23 cellular contexts compared by ENCODE assay signal in the genomic region with DNA sequence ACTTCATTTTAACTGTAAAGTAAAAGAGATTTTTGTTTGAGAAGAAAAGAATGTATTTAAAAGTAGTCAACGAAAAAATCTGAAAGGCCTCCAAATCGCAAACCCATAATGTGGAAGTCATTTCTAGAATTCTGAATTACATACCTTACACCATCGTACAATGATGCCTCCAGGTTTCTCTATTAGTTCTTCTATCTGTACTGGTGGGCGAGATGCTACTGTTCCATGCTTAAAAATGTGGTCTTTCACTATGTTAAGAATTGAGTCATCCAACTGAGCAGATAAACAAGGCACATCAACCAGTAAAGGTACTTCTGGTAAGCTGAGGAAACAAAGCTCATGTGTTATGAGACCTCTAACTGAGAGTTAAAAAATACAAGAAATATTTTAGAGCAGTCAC. TPM values are rescaled to one million over a fixed set of nuclear protein-coding genes. Genes with fewer than 3 reads are reported as not detected.
DNase-seq lines count a peak whose midpoint lies in the region; ATAC-seq and TF ChIP-seq lines count a peak whose summit lies in the region.
"Had no signal": no experiment of that assay in that cellular context is flagged by ENCODE, and none has a peak within 500 bp of the region (broad histone marks: within the 10 kb centered on the region; RNA-seq: fewer than 3 reads in every experiment).

No MANE protein-coding gene starts in this region.

- no peaks in the 10 kb centered on the region for H3K9me3 Mint-ChIP-seq in activated T-cell treated with anti-CD3 and anti-CD28 coated beads, Interleukin-2, amount 50 U/mL, for 4 hours
- no peaks in the 10 kb centered on the region for H3K9me3 Mint-ChIP-seq in activated T-helper 2 cell treated with anti-CD3 and anti-CD28 coated beads, Interferon-gamma antibody, Interleukin-2, Interleukin-4, amounts not matched to agents 10 μg/mL and 5 μg/mL and 100 μg/mL, durations not matched to agents 14 hours and 24 hours and 36 hours
- no peaks in the 10 kb centered on the region for H3K9me3 Mint-ChIP-seq in stimulated activated memory B cell treated with anti-CD40 and anti-IgM and Interleukin-4, amounts not matched to agents 10 μg/mL and 1 μg/mL and 100 μg/mL, for 72 hours
- H3K9me3 Mint-ChIP-seq: HFFc6, nephron had no signal

- no peaks in the 10 kb centered on the region for H3K4me1 ChIP-seq in suprapubic skin
- H3K4me1 ChIP-seq: prostate gland had no signal

- peaks cover 15% of the 10 kb centered on the region for H3K4me1 Mint-ChIP-seq in activated T-cell treated with anti-CD3 and anti-CD28 coated beads, Interleukin-2, amount 50 U/mL, for 4 hours (ENCODE audit: low read depth)
- peaks cover 14% of the 10 kb centered on the region for H3K4me1 Mint-ChIP-seq in activated T-helper 2 cell treated with anti-CD3 and anti-CD28 coated beads, Interferon-gamma antibody, Interleukin-2, Interleukin-4, amounts not matched to agents 10 μg/mL and 5 μg/mL and 100 μg/mL, durations not matched to agents 14 hours and 24 hours and 36 hours (ENCODE audit: low read depth)
- H3K4me1 Mint-ChIP-seq in stimulated activated memory B cell treated with anti-CD40 and anti-IgM and Interleukin-4, amounts not matched to agents 10 μg/mL and 1 μg/mL and 100 μg/mL, for 72 hours, result no peaks in the 10 kb centered on the region
- H3K4me1 Mint-ChIP-seq: nephron had no signal

- H3K36me3 Mint-ChIP-seq in activated T-cell treated with anti-CD3 and anti-CD28 coated beads, Interleukin-2, amount 50 U/mL, for 4 hours (ENCODE audit: insufficient read depth), result peaks cover 41% of the 10 kb centered on the region
- H3K36me3 Mint-ChIP-seq in activated T-helper 2 cell treated with anti-CD3 and anti-CD28 coated beads, Interferon-gamma antibody, Interleukin-2, Interleukin-4, amounts not matched to agents 10 μg/mL and 5 μg/mL and 100 μg/mL, durations not matched to agents 14 hours and 24 hours and 36 hours (ENCODE audit: low read depth), result peaks cover 72% of the 10 kb centered on the region
- H3K36me3 Mint-ChIP-seq in stimulated activated memory B cell treated with anti-CD40 and anti-IgM and Interleukin-4, amounts not matched to agents 10 μg/mL and 1 μg/mL and 100 μg/mL, for 72 hours, result peaks cover 47% of the 10 kb centered on the region

- no peak for DNase-seq in activated T-cell treated with anti-CD3 and anti-CD28 coated beads, Interleukin-2, amount 50 U/mL, for 4 hours
- no peak for DNase-seq in activated T-cell treated with anti-CD3 and anti-CD28 coated beads for 4 hours
- no peak for DNase-seq in activated T-helper 2 cell treated with anti-CD3 and anti-CD28 coated beads, Interferon-gamma antibody, Interleukin-2, Interleukin-4, amounts not matched to agents 10 μg/mL and 5 μg/mL and 100 μg/mL, durations not matched to agents 14 hours and 24 hours and 36 hours (ENCODE audit: low spot score)
- DNase-seq in suprapubic skin (ENCODE audit: low spot score in 2 of 2), result no peak
- DNase-seq: ACHN; anterior cingulate cortex; C1 segment of cervical spinal cord; caudate nucleus; HFFc6; KG1; mesenchymal stem cell; MV-4-11; NCI-H187; NCI-H446; stimulated activated CD4-positive, alpha-beta T cell treated with anti-CD3 and anti-CD28 coated beads, Interleukin-2, amount 100 ng/mL, for 48 hours had no signal

- no peaks in the 10 kb centered on the region for H3K9me3 ChIP-seq in suprapubic skin
- H3K9me3 ChIP-seq: prostate gland had no signal

- ATAC-seq in activated T-cell treated with anti-CD3 and anti-CD28 coated beads, Interleukin-2, amount 50 U/mL, for 4 hours, result peak; percentile 100
- ATAC-seq in HG03565 (IDR thresholded peaks at IDR 0.05; ENCODE audit: unreplicated experiment) (peak; percentile 63), GM21825 (IDR thresholded peaks at IDR 0.05; ENCODE audit: unreplicated experiment) (no peak), GM21526 (IDR thresholded peaks at IDR 0.05; ENCODE audit: low FRiP score, unreplicated experiment) (no peak)
- ATAC-seq in stimulated activated memory B cell treated with anti-CD40 and anti-IgM and Interleukin-4, amounts not matched to agents 10 μg/mL and 1 μg/mL and 100 μg/mL, for 72 hours, result peak; percentile 65
- ATAC-seq: esophagus mucosa had no signal

- TF ChIP-seq EP300 in suprapubic skin (IDR thresholded peaks at IDR 0.05), result no peak

- TF ChIP-seq POLR2A in suprapubic skin (IDR thresholded peaks at IDR 0.05), result no peak

- no peak overlapping the region for H3K4me3 Mint-ChIP-seq in activated T-cell treated with anti-CD3 and anti-CD28 coated beads, Interleukin-2, amount 50 U/mL, for 4 hours
- no peak overlapping the region for H3K4me3 Mint-ChIP-seq in activated T-helper 2 cell treated with anti-CD3 and anti-CD28 coated beads, Interferon-gamma antibody, Interleukin-2, Interleukin-4, amounts not matched to agents 10 μg/mL and 5 μg/mL and 100 μg/mL, durations not matched to agents 14 hours and 24 hours and 36 hours (ENCODE audit: low read depth)
- H3K4me3 Mint-ChIP-seq in stimulated activated memory B cell treated with anti-CD40 and anti-IgM and Interleukin-4, amounts not matched to agents 10 μg/mL and 1 μg/mL and 100 μg/mL, for 72 hours, result no peak overlapping the region
- H3K4me3 Mint-ChIP-seq: HFFc6, nephron had no signal

- peak overlapping the region; percentile 82 for H3K27ac Mint-ChIP-seq in activated T-helper 2 cell treated with anti-CD3 and anti-CD28 coated beads, Interferon-gamma antibody, Interleukin-2, Interleukin-4, amounts not matched to agents 10 μg/mL and 5 μg/mL and 100 μg/mL, durations not matched to agents 14 hours and 24 hours and 36 hours
- peak overlapping the region; percentile 49 for H3K27ac Mint-ChIP-seq in stimulated activated memory B cell treated with anti-CD40 and anti-IgM and Interleukin-4, amounts not matched to agents 10 μg/mL and 1 μg/mL and 100 μg/mL, for 72 hours
- H3K27ac Mint-ChIP-seq: HFFc6, nephron had no signal

- H3K27me3 ChIP-seq in suprapubic skin, result no peaks in the 10 kb centered on the region

- TF ChIP-seq CTCF in suprapubic skin (IDR thresholded peaks at IDR 0.05), result no peak

- no peak overlapping the region for H3K4me3 ChIP-seq in suprapubic skin
- H3K4me3 ChIP-seq: prostate gland, skin epidermis had no signal

- no peak overlapping the region for H3K27ac ChIP-seq in suprapubic skin
- H3K27ac ChIP-seq: prostate gland had no signal

- H3K27me3 Mint-ChIP-seq in activated T-cell treated with anti-CD3 and anti-CD28 coated beads, Interleukin-2, amount 50 U/mL, for 4 hours (ENCODE audit: low read depth), result no peaks in the 10 kb centered on the region
- H3K27me3 Mint-ChIP-seq in activated T-helper 2 cell treated with anti-CD3 and anti-CD28 coated beads, Interferon-gamma antibody, Interleukin-2, Interleukin-4, amounts not matched to agents 10 μg/mL and 5 μg/mL and 100 μg/mL, durations not matched to agents 14 hours and 24 hours and 36 hours (ENCODE audit: low read depth), result no peaks in the 10 kb centered on the region
- no peaks in the 10 kb centered on the region for H3K27me3 Mint-ChIP-seq in stimulated activated memory B cell treated with anti-CD40 and anti-IgM and Interleukin-4, amounts not matched to agents 10 μg/mL and 1 μg/mL and 100 μg/mL, for 72 hours

- 90% methylated on average over 4 of the region's 4 CpGs for WGBS in suprapubic skin

- intact Hi-C loops in activated T-helper 2 cell treated with anti-CD3 and anti-CD28 coated beads, Interferon-gamma antibody, Interleukin-2, Interleukin-4, amounts not matched to agents 10 μg/mL and 5 μg/mL and 100 μg/mL, durations not matched to agents 14 hours and 24 hours and 36 hours (cut with micrococcal nuclease), result no loop called here

- peaks cover 87% of the 10 kb centered on the region for H3K36me3 ChIP-seq in suprapubic skin
- H3K36me3 ChIP-seq: prostate gland had no signal

RNA-seq across cellular contexts. Expression of a gene that starts 28.5 kb away (rescaled TPM):
- total RNA-seq in activated T-cell treated with anti-CD3 and anti-CD28 coated beads, Interleukin-2, amount 50 U/mL, for 4 hours, result 10 to 100 TPM; 45.2 to 46.9 (median 45.6) TPM
- total RNA-seq in activated T-helper 2 cell treated with anti-CD3 and anti-CD28 coated beads, Interferon-gamma antibody, Interleukin-2, Interleukin-4, amounts not matched to agents 10 μg/mL and 5 μg/mL and 100 μg/mL, durations not matched to agents 14 hours and 24 hours and 36 hours, result 42.0 and 46.5 TPM in 2 replicates
- 10 to 100 TPM; 16.1 to 24.1 (median 19.2) TPM for total RNA-seq in suprapubic skin

RNA-seq across cellular contexts. Expression of a gene that starts 35.8 kb away (rescaled TPM):
- total RNA-seq in activated T-cell treated with anti-CD3 and anti-CD28 coated beads, Interleukin-2, amount 50 U/mL, for 4 hours, result 10 to 100 TPM; 20.1 to 23.3 (median 20.6) TPM
- total RNA-seq in activated T-helper 2 cell treated with anti-CD3 and anti-CD28 coated beads, Interferon-gamma antibody, Interleukin-2, Interleukin-4, amounts not matched to agents 10 μg/mL and 5 μg/mL and 100 μg/mL, durations not matched to agents 14 hours and 24 hours and 36 hours, result 24.6 and 26.8 TPM in 2 replicates
- 1 to 10 TPM; 1.3 to 4.0 (median 2.3) TPM for total RNA-seq in suprapubic skin

Comparison
In these comparisons a context has a peak if more than half of its experiments do, and no peak if none do; other contexts are left out.
1. ATAC-seq: peak in activated T-cell treated with anti-CD3 and anti-CD28 coated beads, Interleukin-2, amount 50 U/mL, for 4 hours (2 of 2), HG03565 (single experiment) and stimulated activated memory B cell treated with anti-CD40 and anti-IgM and Interleukin-4, amounts not matched to agents 10 μg/mL and 1 μg/mL and 100 μg/mL, for 72 hours (single experiment); none in GM21825 (single experiment) and GM21526 (single experiment).